ENCODE assay signal across 9 cellular contexts in the genomic region with DNA sequence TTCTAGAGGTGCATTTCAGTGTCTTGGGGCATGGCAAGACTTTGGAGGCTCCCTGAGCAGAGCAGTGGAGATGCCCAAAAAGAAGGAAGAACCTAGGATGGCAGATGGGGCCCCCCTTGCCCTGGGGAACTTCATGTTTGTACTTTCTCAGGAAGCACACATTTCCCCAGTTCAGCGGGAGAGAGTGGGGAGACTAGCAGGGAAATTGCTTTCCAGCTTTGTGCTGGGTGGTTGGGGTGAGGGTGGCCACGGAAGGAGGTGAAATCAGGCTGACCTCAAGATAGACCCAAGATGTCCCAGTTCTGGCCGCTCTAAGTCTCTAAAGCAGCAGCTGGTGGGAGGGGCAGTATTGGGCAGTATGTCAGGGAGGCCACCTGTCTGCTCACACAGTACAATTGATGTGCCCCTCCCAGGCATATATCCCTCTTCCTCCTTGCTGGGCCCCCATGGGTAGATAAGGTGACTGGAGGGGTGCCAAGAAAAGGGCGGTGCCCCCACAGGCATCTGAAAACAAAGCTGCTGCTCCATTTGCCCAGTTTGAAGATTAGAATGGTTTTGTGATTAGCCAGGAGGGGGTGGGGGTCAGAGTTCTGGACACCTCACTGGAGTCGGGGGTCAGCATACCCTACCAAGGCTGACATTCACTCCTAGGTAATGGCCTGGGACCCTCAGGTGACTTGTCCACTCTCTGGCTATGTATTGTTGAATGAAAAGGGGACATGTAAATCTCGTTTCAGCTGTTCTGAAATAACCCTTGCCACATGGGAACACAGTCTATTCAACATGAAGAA. TPM values are rescaled to one million over a fixed set of nuclear protein-coding genes. Genes with fewer than 3 reads are reported as not detected.
DNase-seq lines count a peak whose midpoint lies in the region; TF ChIP-seq lines count a peak whose summit lies in the region.
"Had no signal": no experiment of that assay in that cellular context is flagged by ENCODE, and none has a peak within 500 bp of the region (broad histone marks: within the 10 kb centered on the region; RNA-seq: fewer than 3 reads in every experiment).

No MANE protein-coding gene starts in this region.

- H3K4me3 ChIP-seq in BE2C (ENCODE audit: low read depth, low read length), result no peak overlapping the region

- peak overlapping the region; percentile 36 for H3K4me3 Mint-ChIP-seq in neural crest cell

- H3K4me1 ChIP-seq in BE2C, result peaks cover 29% of the 10 kb centered on the region

- H3K27me3 ChIP-seq in BE2C, result no peaks in the 10 kb centered on the region; the same call in 1 of the 2 replicates

- no peaks in the 10 kb centered on the region for H3K27me3 Mint-ChIP-seq in neural crest cell (ENCODE audit: low read depth)

- H3K9me3 ChIP-seq in BE2C, result no peaks in the 10 kb centered on the region

- H3K27ac Mint-ChIP-seq in neural crest cell (ENCODE audit: unreplicated experiment), result peak overlapping the region; percentile 97

- peak overlapping the region; percentile 93 for H3K27ac ChIP-seq in epithelial cell of prostate

- peak; percentile 42 for DNase-seq in BE2C
- peak; percentile 93 for DNase-seq in OCI-M1 (lab: John Stamatoyannopoulos, UW)
- no peak for DNase-seq in epithelial cell of prostate (ENCODE audit: low read depth, low spot score)
- DNase-seq in neural crest cell (ENCODE audit: low read depth, low spot score), result no peak
- no peak for DNase-seq in KG1 (lab: John Stamatoyannopoulos, UW)
- DNase-seq in stimulated activated CD4-positive, alpha-beta T cell treated with anti-CD3 and anti-CD28 coated beads, Interleukin-4, amount 100 ng/mL, for 1 hour, result no peak
- DNase-seq in stimulated activated CD4-positive, alpha-beta T cell treated with anti-CD3 and anti-CD28 coated beads, Interleukin-1b, Interleukin-23, amount 100 ng/mL, for 48 hours, result no peak
- no peak for DNase-seq in GM10266 (ENCODE audit: extremely low spot score)
- DNase-seq: DMS79 treated with DMSO at 0.1 percent for 48 hours had no signal

- peaks cover 6% of the 10 kb centered on the region for H3K36me3 Mint-ChIP-seq in neural crest cell (ENCODE audit: low read depth)

- peaks cover 57% of the 10 kb centered on the region for H3K4me1 Mint-ChIP-seq in neural crest cell

- H3K9me3 Mint-ChIP-seq in neural crest cell, result no peaks in the 10 kb centered on the region

- no peak for TF ChIP-seq CTCF in BE2C (IDR thresholded peaks at IDR 0.05; ENCODE audit: low read depth, low read length)
- no peak for TF ChIP-seq CTCF in neural crest cell (conservative IDR thresholded peaks at IDR 0.05)
- TF ChIP-seq CTCF in GM10266 (IDR thresholded peaks at IDR 0.05; ENCODE audit: control insufficient read depth, insufficient read depth, low read depth, missing control alignments), result no peak

- peaks cover 43% of the 10 kb centered on the region for H3K36me3 ChIP-seq in BE2C

RNA-seq across cellular contexts. Expression of a gene that starts 17.1 kb away (rescaled TPM):
- 28.3 TPM for polyA plus RNA-seq in BE2C (2012; ENCODE audit: insufficient read depth, insufficient read length, low read depth)
- total RNA-seq in neural crest cell, result 20.5 and 21.2 TPM in 2 replicates

RNA-seq across cellular contexts. Expression of a gene that starts 33.8 kb away (rescaled TPM):
- polyA plus RNA-seq in BE2C (2012; ENCODE audit: insufficient read depth, insufficient read length, low read depth), result 30.7 TPM
- 1.2 and 1.9 TPM in 2 replicates for total RNA-seq in neural crest cell

RNA-seq across cellular contexts. Expression of a gene that starts 43.0 kb away (rescaled TPM):
- 109 TPM for polyA plus RNA-seq in BE2C (2012; ENCODE audit: insufficient read depth, insufficient read length, low read depth)
- 58.3 and 59.6 TPM in 2 replicates for total RNA-seq in neural crest cell

RNA-seq across cellular contexts. Expression of a gene that starts 48.0 kb away (rescaled TPM):
- 138 TPM for polyA plus RNA-seq in BE2C (2012; ENCODE audit: insufficient read depth, insufficient read length, low read depth)
- total RNA-seq in neural crest cell, result 38.6 and 41.1 TPM in 2 replicates

RNA-seq across cellular contexts. Expression of a gene that starts 58.6 kb away (rescaled TPM):
- polyA plus RNA-seq in BE2C (2012; ENCODE audit: insufficient read depth, insufficient read length, low read depth), result 29.8 TPM
- 44.6 and 47.8 TPM in 2 replicates for total RNA-seq in neural crest cell

Comparison
In these comparisons a context has a peak if more than half of its experiments do, and no peak if none do; other contexts are left out.
1. DNase-seq: peak in BE2C (single experiment) and OCI-M1 (single experiment); none in epithelial cell of prostate (single experiment), neural crest cell (single experiment), KG1 (single experiment), stimulated activated CD4-positive, alpha-beta T cell treated with anti-CD3 and anti-CD28 coated beads, Interleukin-4, amount 100 ng/mL, for 1 hour (single experiment), stimulated activated CD4-positive, alpha-beta T cell treated with anti-CD3 and anti-CD28 coated beads, Interleukin-1b, Interleukin-23, amount 100 ng/mL, for 48 hours (single experiment) and GM10266 (single experiment).